Comparison of ENCODE assay signal across 8 cellular contexts in genomic region chr3:42159706-42160472, GRCh38.
A peak's percentile ranks its signal among the peaks of the same experiment; 100 is the strongest.
DNase-seq lines count a peak whose midpoint lies in the region; TF ChIP-seq lines count a peak whose summit lies in the region.

No MANE protein-coding gene starts in this region.

- intact Hi-C loops in spleen (cut with DNase I; ENCODE audit: low total_unique reads): no loop called here
- intact Hi-C loops in posterior vena cava (cut with DNase I): no loop called here

- H3K4me1 ChIP-seq in iPS DF 6.9 (ENCODE audit: control insufficient read depth, insufficient read depth, low read length): peaks cover 1% of the 10 kb centered on the region
- H3K4me1 ChIP-seq in spleen: peaks cover 14 to 75% (median 50%) of the 10 kb centered on the region in 6 donors

- H3K9me3 ChIP-seq in iPS DF 6.9 (ENCODE audit: control insufficient read depth, insufficient read depth, low read length) (no peaks in the 10 kb centered on the region), spleen (no peaks in the 10 kb centered on the region)

- no peaks in the 10 kb centered on the region for H3K9me3 Mint-ChIP-seq in activated naive CD4-positive, alpha-beta T cell treated with anti-CD3 and anti-CD28 coated beads, Interleukin-2, amount 50 U/mL, for 24 hours

- H3K27me3 ChIP-seq in H7 (ENCODE audit: control insufficient read depth, insufficient read depth, low read length) (no peaks in the 10 kb centered on the region), iPS DF 6.9 (ENCODE audit: control insufficient read depth, insufficient read depth, low read length) (no peaks in the 10 kb centered on the region), spleen (replicated peaks in 1 of 7) (no peaks in the 10 kb centered on the region)

- no CpG with 5 or more reads among the region's 16 CpGs for WGBS in iPS DF 6.9 (ENCODE audit: insufficient coverage, insufficient read length)
- 33 to 48% (median 44%) methylated on average over 10 to 16 of the region's 16 CpGs for WGBS in spleen, 5 donors

- H3K36me3 Mint-ChIP-seq in activated naive CD4-positive, alpha-beta T cell treated with anti-CD3 and anti-CD28 coated beads, Interleukin-2, amount 50 U/mL, for 24 hours: no peaks in the 10 kb centered on the region

- peak overlapping the region; percentile 85 for H3K27ac Mint-ChIP-seq in activated naive CD4-positive, alpha-beta T cell treated with anti-CD3 and anti-CD28 coated beads, Interleukin-2, amount 50 U/mL, for 24 hours

- TF ChIP-seq POLR2A in spleen (IDR thresholded peaks at IDR 0.05): no peak

- CTCF ChIA-PET in GM10248 (lab: Yijun Ruan, JAX): interaction anchor here (0.9 to 5.5 kb wide), 4 partner anchors 12 to 69 kb away, joined by 3 to 34 read pairs (median 4); no protein-coding TSS in a partner anchor

- H3K4me1 Mint-ChIP-seq in activated naive CD4-positive, alpha-beta T cell treated with anti-CD3 and anti-CD28 coated beads, Interleukin-2, amount 50 U/mL, for 24 hours: peaks cover 40% of the 10 kb centered on the region

- H3K4me3 ChIP-seq in H7 (ENCODE audit: insufficient read depth, low read depth, low read length) (peak overlapping the region; percentile 42), iPS DF 6.9 (ENCODE audit: low read length) (peak overlapping the region; percentile 34; the same call in 1 of the 2 replicates), spleen (peak overlapping the region in 3 of 8 donors; percentile 2 to 48 (median 2))

- H3K27me3 Mint-ChIP-seq in activated naive CD4-positive, alpha-beta T cell treated with anti-CD3 and anti-CD28 coated beads, Interleukin-2, amount 50 U/mL, for 24 hours: no peaks in the 10 kb centered on the region

- H3K4me3 Mint-ChIP-seq in activated naive CD4-positive, alpha-beta T cell treated with anti-CD3 and anti-CD28 coated beads, Interleukin-2, amount 50 U/mL, for 24 hours: peak overlapping the region; percentile 49

- no peak overlapping the region for H3K27ac ChIP-seq in iPS DF 6.9 (ENCODE audit: low read length)
- peak overlapping the region in 5 of 8 donors; percentile 32 to 61 (median 59) for H3K27ac ChIP-seq in spleen

- DNase-seq in GM10248 (ENCODE audit: extremely low spot score): peak; percentile 65
- peak; percentile 93 for DNase-seq in H7
- DNase-seq in NCI-H226: peak; percentile 15
- peak; percentile 84 for DNase-seq in iPS DF 6.9 (ENCODE audit: low read depth, low spot score)
- DNase-seq in spleen: peak; percentile 77
- no peak for DNase-seq in posterior vena cava (ENCODE audit: low spot score)
- no peak for DNase-seq in cerebellum (ENCODE audit: low spot score)

- H3K36me3 ChIP-seq in H7 (replicated peaks; ENCODE audit: control insufficient read depth, insufficient read depth, low read length): no peaks in the 10 kb centered on the region
- no peaks in the 10 kb centered on the region for H3K36me3 ChIP-seq in iPS DF 6.9 (ENCODE audit: control insufficient read depth, insufficient read depth, low read length)
- no peaks in the 10 kb centered on the region for H3K36me3 ChIP-seq in spleen

- POLR2A ChIA-PET in GM10248 (lab: Yijun Ruan, JAX): no interaction called here

- TF ChIP-seq CTCF in GM10248 (IDR thresholded peaks at IDR 0.05; ENCODE audit: control extremely low read depth, extremely low read depth, low read depth, missing control alignments) (no peak), spleen (IDR thresholded peaks at IDR 0.05 in 8 of 11, conservative IDR thresholded peaks at IDR 0.05 in 3 of 11) (no peak)

Comparison
In these comparisons a context has a peak if more than half of its experiments do, and no peak if none do; other contexts are left out.
1. DNase-seq: peak in GM10248 (single experiment), H7 (single experiment), NCI-H226 (single experiment), iPS DF 6.9 (single experiment) and spleen (single experiment); none in posterior vena cava (single experiment) and cerebellum (single experiment).